ENCODE assay signal across 8 cellular contexts in the genomic region with DNA sequence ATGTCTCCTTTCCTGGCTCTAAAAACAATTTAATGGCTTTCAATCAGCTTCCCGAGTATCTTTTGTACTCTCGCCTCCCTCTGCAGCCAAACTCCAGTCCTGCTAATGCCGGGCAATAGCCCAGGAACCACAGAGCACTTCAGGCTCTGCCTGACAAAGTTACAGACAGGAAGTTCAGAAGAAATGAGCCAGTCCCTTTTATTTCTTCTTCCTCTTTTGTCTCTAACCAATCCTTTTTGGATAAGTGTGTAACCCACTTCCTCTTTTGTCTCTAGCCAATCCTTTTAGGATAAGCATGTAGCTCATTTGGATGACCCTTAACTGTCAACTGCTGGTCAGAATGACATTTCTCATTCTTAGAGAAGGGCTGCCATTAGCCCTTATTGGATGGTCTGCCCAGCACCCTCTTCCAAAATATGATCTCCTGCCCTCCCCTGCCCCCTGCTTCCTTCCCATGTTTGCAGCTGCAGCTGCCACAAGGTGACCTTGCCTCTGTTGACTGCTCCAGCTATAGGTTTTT. TPM values are rescaled to one million over a fixed set of nuclear protein-coding genes. Genes with fewer than 3 reads are reported as not detected.
DNase-seq lines count a peak whose midpoint lies in the region; ATAC-seq and TF ChIP-seq lines count a peak whose summit lies in the region.

No MANE protein-coding gene starts in this region.

- H3K27me3 Mint-ChIP-seq in activated B cell treated with CpG ODN at 0.5 μM for 24 hours, result no peaks in the 10 kb centered on the region

- H3K27ac Mint-ChIP-seq in activated B cell treated with CpG ODN at 0.5 μM for 24 hours, result peak overlapping the region; percentile 97

- peak overlapping the region; percentile 68 to 85 for H3K27ac ChIP-seq in thoracic aorta

- H3K9me3 ChIP-seq in thoracic aorta, result no peaks in the 10 kb centered on the region

- ATAC-seq in HG03354 (IDR thresholded peaks at IDR 0.05; ENCODE audit: poor library complexity, severe bottlenecking, unreplicated experiment) (peak; percentile 57), activated B cell treated with CpG ODN at 0.5 μM for 24 hours (ENCODE audit: low read depth) (peak; percentile 85), thoracic aorta (ENCODE audit: insufficient number of reproducible peaks, low FRiP score, low read depth) (no peak), GM21360 (IDR thresholded peaks at IDR 0.05; ENCODE audit: unreplicated experiment) (no peak), HG02938 (IDR thresholded peaks at IDR 0.05; ENCODE audit: unreplicated experiment) (no peak)

- CTCF ChIA-PET in activated B cell treated with CpG ODN at 0.5 μM for 24 hours (lab: Charles Lee), result interaction anchor here (0.9 to 1.4 kb wide), 3 partner anchors 12 to 180 kb away, joined by 3 to 4 read pairs (median 4); no protein-coding TSS in a partner anchor

- peaks cover 9 to 17% of the 10 kb centered on the region in 2 donors for H3K4me1 ChIP-seq in thoracic aorta (ENCODE audit: control insufficient read depth in 1 of 2, low read depth in 2 of 2)

- H3K36me3 Mint-ChIP-seq in activated B cell treated with CpG ODN at 0.5 μM for 24 hours (ENCODE audit: low read depth), result peaks cover 11% of the 10 kb centered on the region

- peak overlapping the region; percentile 55 for H3K4me3 Mint-ChIP-seq in activated B cell treated with CpG ODN at 0.5 μM for 24 hours

- intact Hi-C loops in activated B cell treated with CpG ODN at 0.5 μM for 24 hours (cut with micrococcal nuclease), result loop anchor here (10.0 kb wide), 2 partner anchors 835 to 1115 kb away; a partner anchor contains a TSS

- no peaks in the 10 kb centered on the region for H3K36me3 ChIP-seq in thoracic aorta

- TF ChIP-seq POLR2A in GM18526 (IDR thresholded peaks at IDR 0.05; ENCODE audit: extremely low read depth, insufficient read length), result peak; percentile 41

- no peak for TF ChIP-seq CTCF in activated B cell treated with CpG ODN at 0.5 μM for 24 hours (IDR thresholded peaks at IDR 0.05)
- TF ChIP-seq CTCF in thoracic aorta (IDR thresholded peaks at IDR 0.05), result no peak

- H3K4me1 Mint-ChIP-seq in activated B cell treated with CpG ODN at 0.5 μM for 24 hours, result peaks cover 36% of the 10 kb centered on the region

- H3K9me3 Mint-ChIP-seq in activated B cell treated with CpG ODN at 0.5 μM for 24 hours, result no peaks in the 10 kb centered on the region

- POLR2A ChIA-PET in activated B cell treated with CpG ODN at 0.5 μM for 24 hours (lab: Charles Lee), result interaction anchor here (0.6 to 3.4 kb wide), 7 partner anchors 9 to 839 kb away, joined by 3 to 25 read pairs (median 3); a partner anchor contains a TSS

- DNase-seq in activated B cell treated with CpG ODN at 0.5 μM for 24 hours (no peak), inferior parietal cortex (ENCODE audit: extremely low spot score) (peak; percentile 59), thoracic aorta (ENCODE audit: low spot score) (no peak)
- DNase-seq in activated CD4-positive, alpha-beta T cell treated with anti-CD3 and anti-CD28 coated beads for 48 hours, result no peak

- H3K4me3 ChIP-seq in thoracic aorta, result no peak overlapping the region

- H3K27me3 ChIP-seq in thoracic aorta (replicated peaks; ENCODE audit: insufficient read depth), result no peaks in the 10 kb centered on the region

RNA-seq across cellular contexts. Expression of a gene that starts 6.4 kb away (rescaled TPM):
- total RNA-seq in activated B cell treated with CpG ODN at 0.5 μM for 24 hours (31.2 and 33.9 TPM in 2 replicates), thoracic aorta (10 to 100 TPM; 14.6 to 20.6 TPM)

RNA-seq across cellular contexts. Expression of a gene that starts 15.4 kb away (rescaled TPM):
- 4.7 and 5.4 TPM in 2 replicates for total RNA-seq in activated B cell treated with CpG ODN at 0.5 μM for 24 hours
- 10 to 100 TPM; 19.3 to 27.6 TPM for total RNA-seq in thoracic aorta

Comparison
In these comparisons a context has a peak if more than half of its experiments do, and no peak if none do; other contexts are left out.
1. ATAC-seq: peak in HG03354 (single experiment) and activated B cell treated with CpG ODN at 0.5 μM for 24 hours (single experiment); none in thoracic aorta (single experiment), GM21360 (single experiment) and HG02938 (single experiment).